Comparison of ENCODE assay signal across 12 cellular contexts in genomic region chr1:54938955-54939354, GRCh38. TPM values are rescaled to one million over a fixed set of nuclear protein-coding genes. Genes with fewer than 3 reads are reported as not detected.
A peak's percentile ranks its signal among the peaks of the same experiment; 100 is the strongest.
DNase-seq lines count a peak whose midpoint lies in the region; ATAC-seq, FAIRE-seq and TF ChIP-seq lines count a peak whose summit lies in the region.
"Not testable (repeated sequence)": the region's sequence is repeated elsewhere in the genome, so short reads cannot be mapped to it uniquely, and the experiment has no call there.
"Had no signal": no experiment of that assay in that cellular context is flagged by ENCODE, and none has a peak within 500 bp of the region (broad histone marks: within the 10 kb centered on the region; RNA-seq: fewer than 3 reads in every experiment).

No MANE protein-coding gene starts in this region.

- not testable (repeated sequence) for H2AK5ac ChIP-seq in mesendoderm (ENCODE audit: low read length)

- 0 out of 2 replicates have a peak, but pooled peaks have one; percentile 8 for TF ChIP-seq RAD21 in HCT116 (IDR thresholded peaks at IDR 0.05; ENCODE audit: low read depth)
- TF ChIP-seq RAD21 in K562 (CRISPR knock-in tag; conservative IDR thresholded peaks at IDR 0.05 in 1 of 2, IDR thresholded peaks at IDR 0.05 in 1 of 2): not testable (repeated sequence)

- not testable (repeated sequence) for H3K9ac ChIP-seq in HCT116 (ENCODE audit: low read length); OCI-LY1 (ENCODE audit: low read length); SU-DHL-6 (ENCODE audit: low read length); K562 (ENCODE audit: insufficient read depth in 1 of 2, low read depth in 2 of 2, low read length in 2 of 2); mesendoderm (ENCODE audit: low read length)

- H3K9me2 ChIP-seq in HCT116 (ENCODE audit: insufficient read depth); OCI-LY1 (ENCODE audit: low read depth, low read length); SU-DHL-6 (replicated peaks; ENCODE audit: insufficient read depth, low read length): not testable (repeated sequence)

- H3K27ac ChIP-seq in HCT116 (ENCODE audit: low read depth, low read length); OCI-LY1 (ENCODE audit: low read depth, low read length, poor library complexity, severe bottlenecking); SU-DHL-6 (ENCODE audit: low read depth, low read length); K562 (ENCODE audit: extremely low read depth, low read depth, low read length); mesendoderm (ENCODE audit: low read depth, low read length): not testable (repeated sequence)

- not testable (repeated sequence) for H4K8ac ChIP-seq in mesendoderm (ENCODE audit: low read depth, low read length)

- H3K4me1 ChIP-seq in HCT116 (ENCODE audit: control insufficient read depth in 1 of 2, insufficient read depth in 2 of 2, low read length in 2 of 2); OCI-LY1 (ENCODE audit: insufficient read depth, low read length, severe bottlenecking); K562 (replicated peaks in 1 of 2; ENCODE audit: control insufficient read depth in 2 of 2, insufficient read depth in 2 of 2, low read length in 2 of 2): not testable (repeated sequence)
- H3K4me1 ChIP-seq in mesendoderm (ENCODE audit: control insufficient read depth, low read depth, low read length): peaks cover 11% of the 10 kb centered on the region

- POLR2A ChIA-PET in HCT116 (lab: Charles Lee): not testable (repeated sequence)
- POLR2A ChIA-PET in K562 (lab: Yijun Ruan, JAX): interaction anchor here (1.2 kb wide), 1 partner anchor 63 kb away, joined by 3 read pairs; no protein-coding TSS in a partner anchor

- WGBS in K562 (ENCODE audit: insufficient coverage, low coverage, missing lambda C conversion rate): 5% methylated on average over 4 of the region's 4 CpGs
- no CpG with 5 or more reads among the region's 4 CpGs for whole genome bisulfite sequencing in mesendoderm (ENCODE audit: extremely low coverage, insufficient coverage, low lambda C conversion rate)

- CTCF ChIA-PET in HCT116 (lab: Charles Lee): not testable (repeated sequence)
- CTCF ChIA-PET in K562 (lab: Yijun Ruan, JAX; ENCODE audit: low intra/inter-chr PET ratio): interaction anchor here (0.7 kb wide), 1 partner anchor 97 kb away, joined by 4 read pairs; no protein-coding TSS in a partner anchor

- RAD21 ChIA-PET in HCT116 (lab: Charles Lee; ENCODE audit: low non-redundant PET in 1 of 2, low total read pairs in 2 of 2, uncharacterized antibody in 2 of 2, unreplicated experiment in 2 of 2): not testable (repeated sequence)

- not testable (repeated sequence) for H3K9me1 ChIP-seq in K562 (ENCODE audit: control insufficient read depth, insufficient read depth, low read length)

- H2BK15ac ChIP-seq in mesendoderm (replicated peaks; ENCODE audit: low read depth): not testable (repeated sequence)

- in situ Hi-C loops in K562 (cut with MboI): not testable (repeated sequence)

- H3K4me2 ChIP-seq in HCT116 (ENCODE audit: low read length); OCI-LY1 (ENCODE audit: low read length); K562 (ENCODE audit: insufficient read depth, low read length); mesendoderm (ENCODE audit: low read length): not testable (repeated sequence)
- peak overlapping the region; percentile 42 for H3K4me2 ChIP-seq in SU-DHL-6 (ENCODE audit: low read depth, low read length, poor library complexity, severe bottlenecking)

- peak overlapping the region; percentile 29 for H2AFZ ChIP-seq in HCT116 (ENCODE audit: low read depth, low read length, poor library complexity, severe bottlenecking)
- H2AFZ ChIP-seq in OCI-LY1 (ENCODE audit: low read length): peak overlapping the region; percentile 79; the same call in 1 of the 2 replicates
- H2AFZ ChIP-seq in SU-DHL-6 (ENCODE audit: low read depth, low read length, severe bottlenecking): peak overlapping the region; percentile 64
- H2AFZ ChIP-seq in K562 (ENCODE audit: low read depth, low read length): peak overlapping the region; percentile 1; the same call in 1 of the 2 replicates

- TF ChIP-seq POLR2A in HCT116 (IDR thresholded peaks at IDR 0.05; ENCODE audit: borderline replicate concordance, extremely low read depth, insufficient read depth, insufficient read length); K562 (conservative IDR thresholded peaks at IDR 0.05): not testable (repeated sequence)

- H3K18ac ChIP-seq in mesendoderm (ENCODE audit: low read length): not testable (repeated sequence)

- TF ChIP-seq EP300 in K562 (IDR thresholded peaks at IDR 0.05; ENCODE audit: low read length): not testable (repeated sequence)

- intact Hi-C loops in HCT116 (cut with micrococcal nuclease); K562 (cut with micrococcal nuclease): not testable (repeated sequence)

- H3K27me3 ChIP-seq in GM06990 (replicated peaks; ENCODE audit: control insufficient read depth, insufficient read depth, low read length); HCT116 (ENCODE audit: insufficient read depth, low read length); OCI-LY1 (ENCODE audit: insufficient read depth, low read length); SU-DHL-6 (ENCODE audit: low read length); K562 (ENCODE audit: control insufficient read depth in 2 of 2, insufficient read depth in 2 of 2, low read length in 2 of 2); mesendoderm (ENCODE audit: insufficient read depth, low read length, poor library complexity): not testable (repeated sequence)

- not testable (repeated sequence) for H3K56ac ChIP-seq in mesendoderm (ENCODE audit: low read length)

- H3K4ac ChIP-seq in mesendoderm (ENCODE audit: low read depth, low read length): not testable (repeated sequence)

- not testable (repeated sequence) for H3K79me1 ChIP-seq in mesendoderm (ENCODE audit: low read length)

- not testable (repeated sequence) for H3F3A ChIP-seq in OCI-LY1 (ENCODE audit: insufficient read depth, low read length); SU-DHL-6 (ENCODE audit: insufficient read depth)

- not testable (repeated sequence) for H2BK120ac ChIP-seq in mesendoderm (ENCODE audit: low read depth, low read length)

- not testable (repeated sequence) for H4K5ac ChIP-seq in mesendoderm (ENCODE audit: low read length)

- H3K36me3 ChIP-seq in GM06990 (ENCODE audit: control insufficient read depth, insufficient read depth, low read length); HCT116 (ENCODE audit: control insufficient read depth in 1 of 2, insufficient read depth in 2 of 2, low read length in 2 of 2); OCI-LY1 (ENCODE audit: insufficient read depth, low read length); SU-DHL-6 (ENCODE audit: low read length); K562 (ENCODE audit: control insufficient read depth, insufficient read depth, low read length); mesendoderm (ENCODE audit: control insufficient read depth, insufficient read depth, low read length): not testable (repeated sequence)

- TF ChIP-seq CTCF in GM06990 (IDR thresholded peaks at IDR 0.05; ENCODE audit: insufficient read depth, low read length, poor library complexity, severe bottlenecking): peak; percentile 8
- TF ChIP-seq CTCF in HCT116 (IDR thresholded peaks at IDR 0.05 in 2 of 3, conservative IDR thresholded peaks at IDR 0.05 in 1 of 3; ENCODE audit: borderline replicate concordance in 1 of 3, insufficient read depth in 1 of 3, low read depth in 2 of 3, low read length in 2 of 3): peak in 2 of 3 experiments; percentile 11 to 17; a peak in 1 of 6 replicates
- TF ChIP-seq CTCF in OCI-LY1 (IDR thresholded peaks at IDR 0.05; ENCODE audit: low read length): peak; percentile 34; the same call in 1 of the 2 replicates
- not testable (repeated sequence) for TF ChIP-seq CTCF in SU-DHL-6 (IDR thresholded peaks at IDR 0.05; ENCODE audit: insufficient read depth, low read length, poor library complexity, severe bottlenecking)
- TF ChIP-seq CTCF in K562 (IDR thresholded peaks at IDR 0.05 in 2 of 3, conservative IDR thresholded peaks at IDR 0.05 in 1 of 3; ENCODE audit: insufficient read depth in 2 of 3, low read depth in 1 of 3, low read length in 3 of 3): peak in 2 of 3 experiments; percentile 20 to 27; a peak in 2 of 6 replicates

- not testable (repeated sequence) for H2BK5ac ChIP-seq in mesendoderm (ENCODE audit: low read length)

- not testable (repeated sequence) for H3K4me3 ChIP-seq in GM06990 (replicated peaks; ENCODE audit: low read depth, low read length); HCT116 (replicated peaks in 1 of 2; ENCODE audit: low read depth in 1 of 2, low read length in 2 of 2); OCI-LY1 (ENCODE audit: low read depth, low read length, poor library complexity, severe bottlenecking); SU-DHL-6 (ENCODE audit: insufficient read depth, low read length, poor library complexity, severe bottlenecking); K562; mesendoderm (ENCODE audit: low read length)

- not testable (repeated sequence) for H3K23ac ChIP-seq in mesendoderm (ENCODE audit: low read length)

- not testable (repeated sequence) for BruUV-seq in HCT116 (replicated peaks; lab: Mats Ljungman, UMichigan); K562 (replicated peaks; lab: Mats Ljungman, UMichigan)

- H3K79me2 ChIP-seq in HCT116 (ENCODE audit: insufficient read depth, low read length); OCI-LY1 (ENCODE audit: insufficient read depth, low read length); SU-DHL-6 (ENCODE audit: insufficient read depth, low read length); K562 (ENCODE audit: control insufficient read depth, insufficient read depth, low read length); mesendoderm (ENCODE audit: control insufficient read depth, insufficient read depth, low read length): not testable (repeated sequence)

- not testable (repeated sequence) for FAIRE-seq in K562 (lab: Jason Lieb, UNC)

- DNase-seq in GM06990 (ENCODE audit: extremely low read depth, insufficient read length); HCT116 (ENCODE audit: low read depth, low spot score): not testable (repeated sequence)
- DNase-seq in NCI-H146 (lab: John Stamatoyannopoulos, UW) (peak; percentile 6), K562 (ENCODE audit: extremely low read depth in 1 of 4, low spot score in 3 of 4) (peak in 1 of 4 experiments; percentile 21), mesendoderm (peak; percentile 77)

- ATAC-seq in HCT116: peak; percentile 49; the same call in 1 of the 2 replicates
- ATAC-seq in K562: peak; percentile 80

- H4K20me1 ChIP-seq in HCT116 (ENCODE audit: insufficient read depth); OCI-LY1 (ENCODE audit: insufficient read depth, low read length); SU-DHL-6 (ENCODE audit: low read depth, low read length); K562 (replicated peaks; ENCODE audit: control insufficient read depth, insufficient read depth, low read length): not testable (repeated sequence)

- not testable (repeated sequence) for H3K9me3 ChIP-seq in HCT116 (ENCODE audit: control insufficient read depth in 1 of 2, insufficient read depth in 1 of 2, low read depth in 1 of 2, low read length in 2 of 2); OCI-LY1 (ENCODE audit: low read length); SU-DHL-6 (ENCODE audit: insufficient read depth, low read length); K562 (replicated peaks; ENCODE audit: control insufficient read depth, insufficient read depth, low read depth, low read length)

RNA-seq across cellular contexts. Expression of gene TMEM61, which starts 41.5 kb away (rescaled TPM):
- total RNA-seq in HCT116 (2021; ENCODE audit: unreplicated experiment) (4.4 TPM), K562 (2014; rRNA removed) (not detected in 2 replicates), K562 (2014; rRNA removed; fragmentation: Illumina TruSeq; extraction: Trizol) (not detected in 2 replicates), K562 (2015; rRNA removed; fragmentation: Illumina TruSeq; extraction: Trizol) (not detected in 2 replicates), K562 (2021) (not detected in 2 replicates)
- polyA plus RNA-seq in HCT116 (2012): 6.1 and 6.5 TPM in 2 replicates
- not detected in 2 replicates for total RNA-seq in K562 (2011; cell fraction: chromatin; rRNA removed; ENCODE audit: low replicate concordance)
- not detected in 2 replicates for total RNA-seq in K562 (2011; cell fraction: nucleolus; rRNA removed)
- not detected in 2 replicates for total RNA-seq in K562 (2011; cell fraction: nucleoplasm; rRNA removed)
- polyA plus RNA-seq in K562 (2011; rRNA removed) (not detected in 2 replicates), K562 (2014; fragmentation: Illumina TruSeq; extraction: Trizol) (not detected in 2 replicates), K562 (2014; fragmentation: Nextera tagmentation; extraction: Ambion mirVana) (not detected), K562 (2014; rRNA removed) (not detected in 2 replicates)
- polyA plus RNA-seq in K562 (2011; cell fraction: cytosol; rRNA removed): not detected in 2 replicates
- not detected in 2 replicates for polyA plus RNA-seq in K562 (2011; cell fraction: nucleus; rRNA removed)
- not detected in 2 replicates for polyA plus RNA-seq in K562 (2012)
- polyA minus RNA-seq in K562 (2011; rRNA and poly(A)+ RNA removed): not detected in 2 replicates
- polyA minus RNA-seq in K562 (2011; cell fraction: cytosol; rRNA and poly(A)+ RNA removed): not detected in 2 replicates
- polyA minus RNA-seq in K562 (2011; cell fraction: nucleus; rRNA and poly(A)+ RNA removed): not detected in 2 replicates
- polyA plus RNA-seq in mesendoderm (2013, experiment 1 of 2): 0.44 TPM
- 0.38 TPM for polyA plus RNA-seq in mesendoderm (2013, experiment 2 of 2)
- total RNA-seq: CD8-positive, alpha-beta memory T cell; GM12878; MCF 10A; RPMI7951 had no signal
- polyA plus RNA-seq: CD8-positive, alpha-beta memory T cell; GM12878 had no signal

RNA-seq across cellular contexts. Expression of gene DHCR24, which starts 52.0 kb away (rescaled TPM):
- total RNA-seq in HCT116 (2021; ENCODE audit: unreplicated experiment) (132 TPM), K562 (2014; rRNA removed) (93.5 and 113 TPM in 2 replicates), K562 (2014; rRNA removed; fragmentation: Illumina TruSeq; extraction: Trizol) (70.6 and 74.3 TPM in 2 replicates), K562 (2015; rRNA removed; fragmentation: Illumina TruSeq; extraction: Trizol) (79.9 and 82.1 TPM in 2 replicates), K562 (2021) (158 and 161 TPM in 2 replicates)
- polyA plus RNA-seq in HCT116 (2012): 78.0 and 91.8 TPM in 2 replicates
- total RNA-seq in K562 (2011; cell fraction: chromatin; rRNA removed; ENCODE audit: low replicate concordance): 237 and 531 TPM in 2 replicates
- 417 and 435 TPM in 2 replicates for total RNA-seq in K562 (2011; cell fraction: nucleolus; rRNA removed)
- total RNA-seq in K562 (2011; cell fraction: nucleoplasm; rRNA removed): 411 and 423 TPM in 2 replicates
- polyA plus RNA-seq in K562 (2011; rRNA removed) (137 and 183 TPM in 2 replicates), K562 (2014; fragmentation: Illumina TruSeq; extraction: Trizol) (138 and 140 TPM in 2 replicates), K562 (2014; fragmentation: Nextera tagmentation; extraction: Ambion mirVana) (10 to 100 TPM; 23.4 to 29.6 TPM), K562 (2014; rRNA removed) (69.9 and 70.7 TPM in 2 replicates)
- polyA plus RNA-seq in K562 (2011; cell fraction: cytosol; rRNA removed): 207 and 209 TPM in 2 replicates
- 214 and 280 TPM in 2 replicates for polyA plus RNA-seq in K562 (2011; cell fraction: nucleus; rRNA removed)
- polyA plus RNA-seq in K562 (2012): 93.6 and 212 TPM in 2 replicates
- polyA minus RNA-seq in K562 (2011; rRNA and poly(A)+ RNA removed): 215 and 292 TPM in 2 replicates
- polyA minus RNA-seq in K562 (2011; cell fraction: cytosol; rRNA and poly(A)+ RNA removed): 158 and 163 TPM in 2 replicates
- 97.6 and 98.3 TPM in 2 replicates for polyA minus RNA-seq in K562 (2011; cell fraction: nucleus; rRNA and poly(A)+ RNA removed)
- polyA plus RNA-seq in mesendoderm (2013, experiment 1 of 2): 466 TPM
- polyA plus RNA-seq in mesendoderm (2013, experiment 2 of 2): 464 TPM

RNA-seq across cellular contexts. Expression of gene BSND, which starts 59.8 kb away (rescaled TPM):
- total RNA-seq in HCT116 (2021; ENCODE audit: unreplicated experiment): not detected
- polyA plus RNA-seq in HCT116 (2012): not detected in 2 replicates
- not detected in 2 replicates for total RNA-seq in K562 (2011; cell fraction: chromatin; rRNA removed; ENCODE audit: low replicate concordance)
- not detected in 2 replicates for total RNA-seq in K562 (2011; cell fraction: nucleolus; rRNA removed)
- total RNA-seq in K562 (2011; cell fraction: nucleoplasm; rRNA removed): not detected in 2 replicates
- not detected in 2 replicates for total RNA-seq in K562 (2014; rRNA removed)
- not detected in 2 replicates for total RNA-seq in K562 (2014; rRNA removed; fragmentation: Illumina TruSeq; extraction: Trizol)
- not detected in 2 replicates for total RNA-seq in K562 (2015; rRNA removed; fragmentation: Illumina TruSeq; extraction: Trizol)
- not detected in 2 replicates for total RNA-seq in K562 (2021)
- not detected in 2 replicates for polyA plus RNA-seq in K562 (2011; rRNA removed)
- 0.01 TPM in 1 of 2 replicates, not detected in the other for polyA plus RNA-seq in K562 (2011; cell fraction: cytosol; rRNA removed)
- not detected in 2 replicates for polyA plus RNA-seq in K562 (2011; cell fraction: nucleus; rRNA removed)
- 0.01 TPM in 1 of 2 replicates, not detected in the other for polyA plus RNA-seq in K562 (2012)
- not detected in 2 replicates for polyA plus RNA-seq in K562 (2014; fragmentation: Illumina TruSeq; extraction: Trizol)
- polyA plus RNA-seq in K562 (2014; fragmentation: Nextera tagmentation; extraction: Ambion mirVana): not detected
- polyA plus RNA-seq in K562 (2014; rRNA removed): not detected in 2 replicates
- not detected in 2 replicates for polyA minus RNA-seq in K562 (2011; rRNA and poly(A)+ RNA removed)
- not detected in 2 replicates for polyA minus RNA-seq in K562 (2011; cell fraction: cytosol; rRNA and poly(A)+ RNA removed)
- polyA minus RNA-seq in K562 (2011; cell fraction: nucleus; rRNA and poly(A)+ RNA removed): not detected in 2 replicates
- polyA plus RNA-seq in mesendoderm (2013, experiment 1 of 2): 0.18 TPM
- polyA plus RNA-seq in mesendoderm (2013, experiment 2 of 2): 0.21 TPM
- total RNA-seq: Calu3; CD8-positive, alpha-beta memory T cell; GM12878; MCF 10A; RPMI7951 had no signal
- polyA plus RNA-seq: CD8-positive, alpha-beta memory T cell; GM12878 had no signal

Comparison
In these comparisons a context has a peak if more than half of its experiments do, and no peak if none do; other contexts are left out.
1. H2AFZ ChIP-seq: peak in every context shown above with its lines; median percentile 79 in OCI-LY1; 64 in SU-DHL-6; 29 in HCT116; 1 in K562.